ENCODE assay signal across 27 cellular contexts in the genomic region with DNA sequence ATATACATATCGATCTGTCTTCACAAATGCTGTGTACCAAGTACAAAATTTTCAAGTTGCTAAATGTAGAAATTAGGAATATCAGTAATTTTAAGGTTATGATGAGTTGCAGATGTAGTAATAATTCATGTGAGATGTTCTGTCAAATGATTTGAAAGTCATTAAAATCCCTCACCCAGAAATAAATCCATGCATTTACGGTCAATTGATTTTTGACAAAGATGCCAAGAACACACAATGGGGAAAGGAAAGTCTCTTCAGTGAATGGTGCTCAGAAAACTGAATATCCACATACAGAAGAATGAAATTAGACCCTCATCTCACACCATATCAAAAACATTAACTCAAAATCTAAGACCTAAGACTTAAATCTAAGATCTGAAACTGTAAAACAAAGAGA. TPM values are rescaled to one million over a fixed set of nuclear protein-coding genes. Genes with fewer than 3 reads are reported as not detected.
"Had no signal": no experiment of that assay in that cellular context is flagged by ENCODE, and none has a peak within 500 bp of the region (broad histone marks: within the 10 kb centered on the region; RNA-seq: fewer than 3 reads in every experiment).

No MANE protein-coding gene starts in this region.

- H3K4me3 ChIP-seq: left lung, lung, psoas muscle, right atrium auricular region, right lobe of liver, smooth muscle cell, stomach, testis, thyroid gland, transverse colon, upper lobe of left lung had no signal

- H3K36me3 Mint-ChIP-seq: immature natural killer cell; mesothelial cell of epicardium; naive B cell; natural killer cell; stimulated activated naive B cell treated with anti-CD40 and anti-IgM and Interleukin-4, amounts not matched to agents 10 μg/mL and 1 μg/mL and 100 μg/mL, for 72 hours had no signal

- H3K4me2 ChIP-seq: smooth muscle cell had no signal

- H3K79me2 ChIP-seq: parathyroid adenoma had no signal

- H3K36me3 ChIP-seq: left lung, neutrophil, right atrium auricular region, right lobe of liver, stomach, thyroid gland, transverse colon, upper lobe of left lung had no signal

- H3K27me3 ChIP-seq: left lung, neutrophil, right atrium auricular region, right lobe of liver, stomach, testis, thyroid gland, upper lobe of left lung had no signal

- H3K9me3 ChIP-seq: left lung, neutrophil, psoas muscle, right atrium auricular region, right lobe of liver, stomach, testis, thyroid gland, transverse colon, upper lobe of left lung had no signal

- DNase-seq: hypothalamus; immature natural killer cell; kidney; left colon; left lung; mesendoderm; naive B cell; natural killer cell; nephron progenitor cell; occipital lobe; psoas muscle; right lobe of liver; stimulated activated CD4-positive, alpha-beta T cell treated with anti-CD3 and anti-CD28 coated beads, Interleukin-1b, Interleukin-23, amount 100 ng/mL, for 48 hours; stimulated activated CD4-positive, alpha-beta T cell treated with anti-CD3 and anti-CD28 coated beads, Interleukin-2, amount 100 ng/mL, for 48 hours; stimulated activated naive B cell treated with anti-CD40 and anti-IgM and Interleukin-4, amounts not matched to agents 10 μg/mL and 1 μg/mL and 100 μg/mL, for 72 hours; stimulated activated naive CD8-positive, alpha-beta T cell treated with anti-CD3 and anti-CD28 coated beads, Interleukin-15, Interleukin-2, amounts not matched to agents 100 U/mL and 50 U/mL, for 24 hours; stomach; testis; thyroid gland; transverse colon; upper lobe of left lung had no signal

- H3K27ac ChIP-seq: left lung, neutrophil, parathyroid adenoma, psoas muscle, right atrium auricular region, right lobe of liver, stomach, testis, thyroid gland, transverse colon, upper lobe of left lung had no signal

- H3K27ac Mint-ChIP-seq: immature natural killer cell; mesothelial cell of epicardium; naive B cell; natural killer cell; nephron progenitor cell; stimulated activated naive B cell treated with anti-CD40 and anti-IgM and Interleukin-4, amounts not matched to agents 10 μg/mL and 1 μg/mL and 100 μg/mL, for 72 hours had no signal

- H3K9ac ChIP-seq: parathyroid adenoma had no signal

- H3K4me1 Mint-ChIP-seq: immature natural killer cell; naive B cell; natural killer cell; stimulated activated naive B cell treated with anti-CD40 and anti-IgM and Interleukin-4, amounts not matched to agents 10 μg/mL and 1 μg/mL and 100 μg/mL, for 72 hours had no signal

- H2AFZ ChIP-seq: parathyroid adenoma had no signal

- ATAC-seq: left colon; left lung; natural killer cell; psoas muscle; right lobe of liver; stimulated activated naive B cell treated with anti-CD40 and anti-IgM and Interleukin-4, amounts not matched to agents 10 μg/mL and 1 μg/mL and 100 μg/mL, for 72 hours; stimulated activated naive CD8-positive, alpha-beta T cell treated with anti-CD3 and anti-CD28 coated beads, Interleukin-15, Interleukin-2, amounts not matched to agents 100 U/mL and 50 U/mL, for 24 hours had no signal

- H3K9me3 Mint-ChIP-seq: mesothelial cell of epicardium; natural killer cell; stimulated activated naive B cell treated with anti-CD40 and anti-IgM and Interleukin-4, amounts not matched to agents 10 μg/mL and 1 μg/mL and 100 μg/mL, for 72 hours had no signal

- H3K4me3 Mint-ChIP-seq: immature natural killer cell; mesothelial cell of epicardium; naive B cell; natural killer cell; nephron progenitor cell; stimulated activated naive B cell treated with anti-CD40 and anti-IgM and Interleukin-4, amounts not matched to agents 10 μg/mL and 1 μg/mL and 100 μg/mL, for 72 hours had no signal

RNA-seq across cellular contexts. Expression of gene BMPR1B, which starts 12.9 kb away (rescaled TPM):
- polyA plus RNA-seq: immature natural killer cell had no signal
